1 cellular context compared by ENCODE assay signal in genomic region chr1:172359531-172359991, GRCh38.
TF ChIP-seq lines count a peak whose summit lies in the region.

No MANE protein-coding gene starts in this region.

TF ChIP-seq in HEK293, 187 proteins besides CTCF, POLR2A, EP300 and RAD21 (continued from another document):
- peak; percentile 47 for TF ChIP-seq PRDM10 (tag by site-specific recombination; IDR thresholded peaks at IDR 0.05)
- TF ChIP-seq BCL11A (tag by site-specific recombination; IDR thresholded peaks at IDR 0.05; ENCODE audit: low read depth), result peak; percentile 83
